In genomic region chr1:176801553-176802020, GRCh38 we compare ENCODE assay signal across 14 cellular contexts.
A peak's percentile ranks its signal among the peaks of the same experiment; 100 is the strongest.
DNase-seq lines count a peak whose midpoint lies in the region; ATAC-seq, FAIRE-seq and TF ChIP-seq lines count a peak whose summit lies in the region.
"Had no signal": no experiment of that assay in that cellular context is flagged by ENCODE, and none has a peak within 500 bp of the region (broad histone marks: within the 10 kb centered on the region; RNA-seq: fewer than 3 reads in every experiment).

No MANE protein-coding gene starts in this region.

- no peak overlapping the region for H3K4me3 Mint-ChIP-seq in naive thymus-derived CD8-positive, alpha-beta T cell
- no peak overlapping the region for H3K4me3 Mint-ChIP-seq in natural killer cell treated with Interleukin-12 subunit alpha and Interleukin-12 subunit beta and Interleukin-15 and Interleukin-18, amount 100 ng/mL, for 72 hours
- H3K4me3 Mint-ChIP-seq: activated naive CD8-positive, alpha-beta T cell had no signal

- WGBS in smooth muscle cell (ENCODE audit: low lambda C conversion rate): 19% methylated on average over 5 of the region's 5 CpGs

- no peak for TF ChIP-seq POLR2A in GM18505 (IDR thresholded peaks at IDR 0.05; ENCODE audit: borderline replicate concordance, extremely low read depth, insufficient read depth, insufficient read length)

- H3F3A ChIP-seq in smooth muscle cell (ENCODE audit: low read depth): no peaks in the 10 kb centered on the region

- no peaks in the 10 kb centered on the region for H3K79me2 ChIP-seq in smooth muscle cell (ENCODE audit: low read depth)

- no peak overlapping the region for H3K9ac ChIP-seq in smooth muscle cell (ENCODE audit: low read depth)

- peak overlapping the region; percentile 8 for H3K4me2 ChIP-seq in smooth muscle cell

- no peak overlapping the region for H3K27ac ChIP-seq in lower lobe of right lung
- H3K27ac ChIP-seq in smooth muscle cell (ENCODE audit: low read depth): no peak overlapping the region
- H3K27ac ChIP-seq: prostate gland had no signal

- H3K36me3 Mint-ChIP-seq in naive thymus-derived CD8-positive, alpha-beta T cell: no peaks in the 10 kb centered on the region
- no peaks in the 10 kb centered on the region for H3K36me3 Mint-ChIP-seq in natural killer cell treated with Interleukin-12 subunit alpha and Interleukin-12 subunit beta and Interleukin-15 and Interleukin-18, amount 100 ng/mL, for 72 hours
- H3K36me3 Mint-ChIP-seq: activated naive CD8-positive, alpha-beta T cell had no signal

- no peaks in the 10 kb centered on the region for H3K4me1 ChIP-seq in lower lobe of right lung
- H3K4me1 ChIP-seq in smooth muscle cell (ENCODE audit: low read depth): no peaks in the 10 kb centered on the region
- H3K4me1 ChIP-seq: prostate gland had no signal

- H3K4me3 ChIP-seq in lower lobe of right lung: no peak overlapping the region
- no peak overlapping the region for H3K4me3 ChIP-seq in smooth muscle cell
- H3K4me3 ChIP-seq: prostate gland had no signal

- TF ChIP-seq CTCF in lower lobe of right lung (IDR thresholded peaks at IDR 0.05) (no peak), smooth muscle cell (IDR thresholded peaks at IDR 0.05; ENCODE audit: borderline replicate concordance, insufficient read depth, poor library complexity, severe bottlenecking) (no peak)

- peaks cover 0 to 15% (median 4%) of the 10 kb centered on the region in 5 donors for H3K27me3 Mint-ChIP-seq in naive thymus-derived CD8-positive, alpha-beta T cell
- H3K27me3 Mint-ChIP-seq in natural killer cell treated with Interleukin-12 subunit alpha and Interleukin-12 subunit beta and Interleukin-15 and Interleukin-18, amount 100 ng/mL, for 72 hours: no peaks in the 10 kb centered on the region

- intact Hi-C loops in lower lobe of right lung (cut with DNase I): no loop called here

- H4K20me1 ChIP-seq in smooth muscle cell (ENCODE audit: low read depth): no peaks in the 10 kb centered on the region

- H2AFZ ChIP-seq in smooth muscle cell (ENCODE audit: low read depth): no peak overlapping the region

- no peaks in the 10 kb centered on the region for H3K4me1 Mint-ChIP-seq in naive thymus-derived CD8-positive, alpha-beta T cell
- no peaks in the 10 kb centered on the region for H3K4me1 Mint-ChIP-seq in natural killer cell treated with Interleukin-12 subunit alpha and Interleukin-12 subunit beta and Interleukin-15 and Interleukin-18, amount 100 ng/mL, for 72 hours (ENCODE audit: low read depth in 2 of 2)

- FAIRE-seq in HTR-8/SVneo (lab: Jason Lieb, UNC): no peak
- FAIRE-seq: colon, RCC 7860 had no signal

- DNase-seq in HT1080 (ENCODE audit: low read depth): peak; percentile 62
- peak; percentile 86 for DNase-seq in cerebellar cortex (ENCODE audit: low spot score)
- no peak for DNase-seq in lower lobe of right lung
- no peak for DNase-seq in smooth muscle cell (lab: John Stamatoyannopoulos, UW; ENCODE audit: unreplicated experiment)
- DNase-seq in naive thymus-derived CD8-positive, alpha-beta T cell: no peak
- no peak for DNase-seq in natural killer cell treated with Interleukin-12 subunit alpha and Interleukin-12 subunit beta and Interleukin-15 and Interleukin-18, amount 100 ng/mL, for 72 hours (ENCODE audit: low spot score)
- no peak for DNase-seq in HTR-8/SVneo (ENCODE audit: insufficient read length, low spot score)
- DNase-seq: IMR-90, NCI-H2081 had no signal

- H3K27me3 ChIP-seq in lower lobe of right lung (ENCODE audit: low read depth): no peaks in the 10 kb centered on the region
- no peaks in the 10 kb centered on the region for H3K27me3 ChIP-seq in smooth muscle cell (ENCODE audit: low read depth)

- H3K27ac Mint-ChIP-seq in naive thymus-derived CD8-positive, alpha-beta T cell: no peak overlapping the region
- no peak overlapping the region for H3K27ac Mint-ChIP-seq in natural killer cell treated with Interleukin-12 subunit alpha and Interleukin-12 subunit beta and Interleukin-15 and Interleukin-18, amount 100 ng/mL, for 72 hours
- H3K27ac Mint-ChIP-seq: activated naive CD8-positive, alpha-beta T cell had no signal

- no peaks in the 10 kb centered on the region for H3K36me3 ChIP-seq in lower lobe of right lung
- no peaks in the 10 kb centered on the region for H3K36me3 ChIP-seq in smooth muscle cell (ENCODE audit: low read depth)
- H3K36me3 ChIP-seq: prostate gland had no signal

- H3K9me3 ChIP-seq in lower lobe of right lung: no peaks in the 10 kb centered on the region
- H3K9me3 ChIP-seq in smooth muscle cell (replicated peaks; ENCODE audit: low read depth): no peaks in the 10 kb centered on the region
- H3K9me3 ChIP-seq: prostate gland had no signal

- peaks cover 0 to 7% (median 0%) of the 10 kb centered on the region in 9 donors for H3K9me3 Mint-ChIP-seq in naive thymus-derived CD8-positive, alpha-beta T cell
- H3K9me3 Mint-ChIP-seq in natural killer cell treated with Interleukin-12 subunit alpha and Interleukin-12 subunit beta and Interleukin-15 and Interleukin-18, amount 100 ng/mL, for 72 hours: peaks cover 3% of the 10 kb centered on the region

- POLR2A ChIA-PET in naive thymus-derived CD8-positive, alpha-beta T cell (lab: Charles Lee): no interaction called here

- ATAC-seq in lower lobe of right lung: peak; percentile 28 to 70
- no peak for ATAC-seq in naive thymus-derived CD8-positive, alpha-beta T cell
- no peak for ATAC-seq in natural killer cell treated with Interleukin-12 subunit alpha and Interleukin-12 subunit beta and Interleukin-15 and Interleukin-18, amount 100 ng/mL, for 72 hours
- no peak for ATAC-seq in GM18505 (IDR thresholded peaks at IDR 0.05; ENCODE audit: unreplicated experiment)

Comparison
In these comparisons a context has a peak if more than half of its experiments do, and no peak if none do; other contexts are left out.
1. DNase-seq: peak in HT1080 (single experiment) and cerebellar cortex (single experiment); none in lower lobe of right lung (single experiment), smooth muscle cell (single experiment), naive thymus-derived CD8-positive, alpha-beta T cell (0 of 10), natural killer cell treated with Interleukin-12 subunit alpha and Interleukin-12 subunit beta and Interleukin-15 and Interleukin-18, amount 100 ng/mL, for 72 hours (single experiment) and HTR-8/SVneo (single experiment).
2. ATAC-seq: peak in lower lobe of right lung (2 of 2); none in naive thymus-derived CD8-positive, alpha-beta T cell (0 of 2), natural killer cell treated with Interleukin-12 subunit alpha and Interleukin-12 subunit beta and Interleukin-15 and Interleukin-18, amount 100 ng/mL, for 72 hours (0 of 2) and GM18505 (single experiment).